8 cellular contexts compared by ENCODE assay signal in genomic region chr20:38692436-38693411, GRCh38. TPM values are rescaled to one million over a fixed set of nuclear protein-coding genes. Genes with fewer than 3 reads are reported as not detected.
DNase-seq lines count a peak whose midpoint lies in the region; ATAC-seq and TF ChIP-seq lines count a peak whose summit lies in the region.

No MANE protein-coding gene starts in this region.

- in situ Hi-C loops in Caki2 (cut with HindIII; ENCODE audit: low pct_unique_long_range_greater_than_20kb, low sequenced_read_pairs) = no loop called here

- TF ChIP-seq POLR2A in prostate gland (IDR thresholded peaks at IDR 0.05) (no peak), suprapubic skin (IDR thresholded peaks at IDR 0.05) (no peak)

- peaks cover 6% of the 10 kb centered on the region for H3K27me3 Mint-ChIP-seq in activated CD8-positive, alpha-beta T cell treated with anti-CD3 and anti-CD28 coated beads, Interleukin-2, amount 10 ng/mL, durations not matched to agents 7 days and 5 days (ENCODE audit: low read depth)
- H3K27me3 Mint-ChIP-seq in CD14-positive monocyte (ENCODE audit: low read depth in 3 of 3) = peaks cover 4 to 9% (median 7%) of the 10 kb centered on the region in 3 donors

- WGBS in prostate gland = 31% methylated on average over 13 of the region's 13 CpGs
- 31% methylated on average over 12 of the region's 13 CpGs for WGBS in suprapubic skin

- H3K4me3 ChIP-seq in fibroblast of pulmonary artery (replicated peaks; ENCODE audit: low read depth, low read length) = no peak overlapping the region
- H3K4me3 ChIP-seq in prostate gland = no peak overlapping the region
- no peak overlapping the region for H3K4me3 ChIP-seq in suprapubic skin

- H3K4me1 ChIP-seq in prostate gland (replicated peaks) (no peaks in the 10 kb centered on the region), suprapubic skin (no peaks in the 10 kb centered on the region)

- no peak overlapping the region for H3K4me3 Mint-ChIP-seq in activated CD8-positive, alpha-beta T cell treated with anti-CD3 and anti-CD28 coated beads, Interleukin-2, amount 10 ng/mL, durations not matched to agents 7 days and 5 days
- no peak overlapping the region for H3K4me3 Mint-ChIP-seq in CD14-positive monocyte

- no peak overlapping the region for H3K27ac Mint-ChIP-seq in activated CD8-positive, alpha-beta T cell treated with anti-CD3 and anti-CD28 coated beads, Interleukin-2, amount 10 ng/mL, durations not matched to agents 7 days and 5 days
- H3K27ac Mint-ChIP-seq in CD14-positive monocyte = no peak overlapping the region

- peak; percentile 72 for DNase-seq in Caki2 (ENCODE audit: low read depth)
- DNase-seq in LHCN-M2 (ENCODE audit: low read depth) = peak; percentile 59
- DNase-seq in activated CD8-positive, alpha-beta T cell treated with anti-CD3 and anti-CD28 coated beads, Interleukin-2, amount 10 ng/mL, durations not matched to agents 7 days and 5 days = peak; percentile 77
- DNase-seq in fibroblast of pulmonary artery (ENCODE audit: low read depth) = peak; percentile 82
- DNase-seq in prostate gland (ENCODE audit: low spot score) = peak; percentile 33
- no peak for DNase-seq in suprapubic skin (ENCODE audit: low spot score in 2 of 2)
- DNase-seq in CD14-positive monocyte (ENCODE audit: low spot score) = no peak

- no peaks in the 10 kb centered on the region for H3K36me3 ChIP-seq in prostate gland
- H3K36me3 ChIP-seq in suprapubic skin = no peaks in the 10 kb centered on the region

- H3K36me3 Mint-ChIP-seq in activated CD8-positive, alpha-beta T cell treated with anti-CD3 and anti-CD28 coated beads, Interleukin-2, amount 10 ng/mL, durations not matched to agents 7 days and 5 days (ENCODE audit: low read depth) = no peaks in the 10 kb centered on the region
- H3K36me3 Mint-ChIP-seq in CD14-positive monocyte = no peaks in the 10 kb centered on the region

- CTCF ChIA-PET in activated CD8-positive, alpha-beta T cell treated with anti-CD3 and anti-CD28 coated beads, Interleukin-2, amount 10 ng/mL, durations not matched to agents 7 days and 5 days (lab: Charles Lee) = no interaction called here

- no peak for TF ChIP-seq EP300 in suprapubic skin (IDR thresholded peaks at IDR 0.05)

- POLR2A ChIA-PET in activated CD8-positive, alpha-beta T cell treated with anti-CD3 and anti-CD28 coated beads, Interleukin-2, amount 10 ng/mL, durations not matched to agents 7 days and 5 days (lab: Charles Lee) = interaction anchor here (0.6 to 0.7 kb wide), 2 partner anchors 68 to 376 kb away, joined by 3 read pairs; no protein-coding TSS in a partner anchor

- ATAC-seq in activated CD8-positive, alpha-beta T cell treated with anti-CD3 and anti-CD28 coated beads, Interleukin-2, amount 10 ng/mL, durations not matched to agents 7 days and 5 days = no peak
- ATAC-seq in GM18520 (IDR thresholded peaks at IDR 0.05; ENCODE audit: unreplicated experiment) = no peak

- no peaks in the 10 kb centered on the region for H3K9me3 Mint-ChIP-seq in activated CD8-positive, alpha-beta T cell treated with anti-CD3 and anti-CD28 coated beads, Interleukin-2, amount 10 ng/mL, durations not matched to agents 7 days and 5 days (ENCODE audit: insufficient read depth)
- peaks cover 0 to 2% (median 0%) of the 10 kb centered on the region in 7 donors for H3K9me3 Mint-ChIP-seq in CD14-positive monocyte

- H3K4me1 Mint-ChIP-seq in activated CD8-positive, alpha-beta T cell treated with anti-CD3 and anti-CD28 coated beads, Interleukin-2, amount 10 ng/mL, durations not matched to agents 7 days and 5 days (ENCODE audit: low read depth) = no peaks in the 10 kb centered on the region
- no peaks in the 10 kb centered on the region for H3K4me1 Mint-ChIP-seq in CD14-positive monocyte

- H3K27me3 ChIP-seq in prostate gland (replicated peaks; ENCODE audit: insufficient read depth) (no peaks in the 10 kb centered on the region), suprapubic skin (peaks cover 26% of the 10 kb centered on the region)

- TF ChIP-seq CTCF in fibroblast of pulmonary artery (IDR thresholded peaks at IDR 0.05; ENCODE audit: low read length, missing control alignments) (no peak), prostate gland (IDR thresholded peaks at IDR 0.05) (no peak), suprapubic skin (IDR thresholded peaks at IDR 0.05) (no peak), CD14-positive monocyte (IDR thresholded peaks at IDR 0.05) (no peak)

- intact Hi-C loops in prostate gland (cut with DNase I) = no loop called here
- intact Hi-C loops in CD14-positive monocyte (cut with micrococcal nuclease) = no loop called here

- no peak overlapping the region for H3K27ac ChIP-seq in prostate gland
- no peak overlapping the region for H3K27ac ChIP-seq in suprapubic skin

- H3K9me3 ChIP-seq in prostate gland = no peaks in the 10 kb centered on the region
- H3K9me3 ChIP-seq in suprapubic skin = no peaks in the 10 kb centered on the region

RNA-seq across cellular contexts. Expression of gene SLC32A1, which starts 31.6 kb away (rescaled TPM):
- not detected in 2 replicates for total RNA-seq in Caki2 (2014; rRNA removed; shearing (Covaris generic); ENCODE audit: low replicate concordance)
- total RNA-seq in LHCN-M2 (2014; rRNA removed) (not detected in 2 replicates), prostate gland (not detected), suprapubic skin (not detected)
- polyA plus RNA-seq in LHCN-M2 (2012) = not detected
- not detected for total RNA-seq in activated CD8-positive, alpha-beta T cell treated with anti-CD3 and anti-CD28 coated beads, Interleukin-2, amount 10 ng/mL, durations not matched to agents 7 days and 5 days
- polyA plus RNA-seq in CD14-positive monocyte = not detected

RNA-seq across cellular contexts. Expression of gene ACTR5, which starts 55.5 kb away (rescaled TPM):
- 7.9 and 11.6 TPM in 2 replicates for total RNA-seq in Caki2 (2014; rRNA removed; shearing (Covaris generic); ENCODE audit: low replicate concordance)
- 7.3 and 8.9 TPM in 2 replicates for total RNA-seq in LHCN-M2 (2014; rRNA removed)
- polyA plus RNA-seq in LHCN-M2 (2012) = 4.1 TPM
- total RNA-seq in activated CD8-positive, alpha-beta T cell treated with anti-CD3 and anti-CD28 coated beads, Interleukin-2, amount 10 ng/mL, durations not matched to agents 7 days and 5 days = 1 to 10 TPM; 8.4 to 9.2 TPM
- total RNA-seq in prostate gland = 10 to 100 TPM in 1 of 2 donors, 1 to 10 TPM in 1; 6.4 to 18.1 TPM
- total RNA-seq in suprapubic skin = 10 to 100 TPM in 3 of 4 donors, 1 to 10 TPM in 1; 8.9 to 15.0 (median 12.2) TPM
- 1 to 10 TPM; 6.6 to 7.3 TPM for polyA plus RNA-seq in CD14-positive monocyte

Comparison
In these comparisons a context has a peak if more than half of its experiments do, and no peak if none do; other contexts are left out.
1. DNase-seq: peak in Caki2 (single experiment), LHCN-M2 (single experiment), activated CD8-positive, alpha-beta T cell treated with anti-CD3 and anti-CD28 coated beads, Interleukin-2, amount 10 ng/mL, durations not matched to agents 7 days and 5 days (single experiment), fibroblast of pulmonary artery (single experiment) and prostate gland (single experiment); none in suprapubic skin (0 of 2) and CD14-positive monocyte (single experiment).